27 cellular contexts compared by ENCODE assay signal in genomic region chr16:17757808-17758207, GRCh38.
"Had no signal": no experiment of that assay in that cellular context is flagged by ENCODE, and none has a peak within 500 bp of the region (broad histone marks: within the 10 kb centered on the region; RNA-seq: fewer than 3 reads in every experiment).

No MANE protein-coding gene starts in this region.

- H3K4me3 Mint-ChIP-seq: activated naive CD8-positive, alpha-beta T cell; central memory CD8-positive, alpha-beta T cell; dendritic cell treated with granulocyte-macrophage colony-stimulating factor and Interleukin-4, amounts not matched to agents 40 ng/mL and 50 ng/mL, for 4 days; immature natural killer cell; mesothelial cell of epicardium; naive B cell; T-helper 1 cell treated with Interleukin-12 subunit alpha and Interleukin-12 subunit beta and Interleukin-4 antibody, amounts not matched to agents 30 μg/mL and 1 μg/mL, for 36 hours had no signal

- H3K4me1 Mint-ChIP-seq: central memory CD8-positive, alpha-beta T cell; immature natural killer cell; naive B cell had no signal

- ATAC-seq: activated CD4-positive, CD25-positive, alpha-beta regulatory T cell treated with anti-CD3 and anti-CD28 coated beads, Interleukin-2, amount 50 U/mL, for 24 hours; gastroesophageal sphincter; left colon; right lobe of liver had no signal

- H3K27me3 Mint-ChIP-seq: dendritic cell treated with granulocyte-macrophage colony-stimulating factor and Interleukin-4, amounts not matched to agents 40 ng/mL and 50 ng/mL, for 4 days had no signal

- H3K36me3 Mint-ChIP-seq: activated naive CD8-positive, alpha-beta T cell; immature natural killer cell; mesothelial cell of epicardium; naive B cell had no signal

- DNase-seq: activated CD4-positive, alpha-beta T cell treated with anti-CD3 and anti-CD28 coated beads for 48 hours; activated CD4-positive, alpha-beta T cell treated with anti-CD3 and anti-CD28 coated beads, Interleukin-2, amount 50 U/mL, for 48 hours; activated CD8-positive, alpha-beta memory T cell treated with anti-CD3 and anti-CD28 coated beads for 24 hours; activated effector memory CD4-positive, alpha-beta T cell treated with Interleukin-2 at 50 U/mL for 16 hours; activated naive CD4-positive, alpha-beta T cell treated with Interleukin-2 at 50 U/mL for 16 hours; anterior cingulate cortex; effector CD4-positive, alpha-beta T cell; head of caudate nucleus; hippocampal formation; immature natural killer cell; kidney; left colon; mammary epithelial cell; naive B cell; occipital lobe; right lobe of liver; stimulated activated CD4-positive, alpha-beta T cell treated with anti-CD3 and anti-CD28 coated beads, Interleukin-2, amount 100 ng/mL, for 48 hours; stimulated activated naive CD4-positive, alpha-beta T cell treated with Interleukin-2 at 50 U/mL for 16 hours; SW 1271; T-helper 9 cell had no signal

- H3K27ac Mint-ChIP-seq: activated naive CD8-positive, alpha-beta T cell; dendritic cell treated with granulocyte-macrophage colony-stimulating factor and Interleukin-4, amounts not matched to agents 40 ng/mL and 50 ng/mL, for 4 days; immature natural killer cell; mesothelial cell of epicardium; naive B cell; T-helper 1 cell treated with Interleukin-12 subunit alpha and Interleukin-12 subunit beta and Interleukin-4 antibody, amounts not matched to agents 30 μg/mL and 1 μg/mL, for 36 hours had no signal

- H3K9me3 Mint-ChIP-seq: dendritic cell treated with granulocyte-macrophage colony-stimulating factor and Interleukin-4, amounts not matched to agents 40 ng/mL and 50 ng/mL, for 4 days; immature natural killer cell; T-helper 1 cell treated with Interleukin-12 subunit alpha and Interleukin-12 subunit beta and Interleukin-4 antibody, amounts not matched to agents 30 μg/mL and 1 μg/mL, for 36 hours had no signal
